15 cellular contexts compared by ENCODE assay signal in genomic region chr5:151811593-151812321, GRCh38. TPM values are rescaled to one million over a fixed set of nuclear protein-coding genes. Genes with fewer than 3 reads are reported as not detected.
DNase-seq lines count a peak whose midpoint lies in the region; ATAC-seq and TF ChIP-seq lines count a peak whose summit lies in the region.
"Had no signal": no experiment of that assay in that cellular context is flagged by ENCODE, and none has a peak within 500 bp of the region (broad histone marks: within the 10 kb centered on the region; RNA-seq: fewer than 3 reads in every experiment).

No MANE protein-coding gene starts in this region.

- TF ChIP-seq CTCF in brain microvascular endothelial cell (IDR thresholded peaks at IDR 0.05; ENCODE audit: low read depth, low read length, missing control alignments) (no peak), heart left ventricle (IDR thresholded peaks at IDR 0.05) (no peak), thoracic aorta (IDR thresholded peaks at IDR 0.05) (no peak)

- intact Hi-C loops in heart left ventricle (cut with DNase I) = loop anchor here in 1 of 10 donors (5.0 kb wide), 1 partner anchor 39 kb away; the partner anchor contains the start of gene G3BP1

- H3K27me3 Mint-ChIP-seq in activated naive CD4-positive, alpha-beta T cell treated with anti-CD3 and anti-CD28 coated beads, Interleukin-2, amount 10 ng/mL, durations not matched to agents 7 days and 5 days = no peaks in the 10 kb centered on the region
- no peaks in the 10 kb centered on the region for H3K27me3 Mint-ChIP-seq in stimulated activated naive B cell treated with anti-CD40 and anti-IgM and Interleukin-4, amounts not matched to agents 10 μg/mL and 1 μg/mL and 100 μg/mL, for 72 hours
- H3K27me3 Mint-ChIP-seq: activated T-helper 17 cell treated with anti-CD3 and anti-CD28 coated beads, Interleukin-2, amount 50 U/mL, for 72 hours; type B pancreatic cell had no signal

- H3K36me3 Mint-ChIP-seq in activated naive CD4-positive, alpha-beta T cell treated with anti-CD3 and anti-CD28 coated beads, Interleukin-2, amount 10 ng/mL, durations not matched to agents 7 days and 5 days = peaks cover 78% of the 10 kb centered on the region
- peaks cover 34 to 76% of the 10 kb centered on the region in 2 donors for H3K36me3 Mint-ChIP-seq in stimulated activated naive B cell treated with anti-CD40 and anti-IgM and Interleukin-4, amounts not matched to agents 10 μg/mL and 1 μg/mL and 100 μg/mL, for 72 hours

- no peaks in the 10 kb centered on the region for H3K4me1 Mint-ChIP-seq in activated naive CD4-positive, alpha-beta T cell treated with anti-CD3 and anti-CD28 coated beads, Interleukin-2, amount 10 ng/mL, durations not matched to agents 7 days and 5 days
- peaks cover 6 to 8% of the 10 kb centered on the region in 2 donors for H3K4me1 Mint-ChIP-seq in stimulated activated naive B cell treated with anti-CD40 and anti-IgM and Interleukin-4, amounts not matched to agents 10 μg/mL and 1 μg/mL and 100 μg/mL, for 72 hours

- no peaks in the 10 kb centered on the region for H3K9me3 ChIP-seq in heart left ventricle
- no peaks in the 10 kb centered on the region for H3K9me3 ChIP-seq in thoracic aorta
- H3K9me3 ChIP-seq: spleen had no signal

- WGBS in heart left ventricle, 4 donors = 59 to 72% (median 68%) methylated on average over 5 of the region's 5 CpGs

- peak; percentile 80 to 92 (median 84) for ATAC-seq in heart left ventricle
- peak; percentile 36 for ATAC-seq in thoracic aorta (ENCODE audit: insufficient number of reproducible peaks, low FRiP score, low read depth)
- ATAC-seq in stimulated activated naive B cell treated with anti-CD40 and anti-IgM and Interleukin-4, amounts not matched to agents 10 μg/mL and 1 μg/mL and 100 μg/mL, for 72 hours (replicated peaks) = no peak
- no peak for ATAC-seq in HG02763 (IDR thresholded peaks at IDR 0.05; ENCODE audit: unreplicated experiment)
- ATAC-seq: activated T-helper 17 cell treated with anti-CD3 and anti-CD28 coated beads, Interleukin-2, amount 50 U/mL, for 72 hours had no signal

- H3K27ac Mint-ChIP-seq in activated naive CD4-positive, alpha-beta T cell treated with anti-CD3 and anti-CD28 coated beads, Interleukin-2, amount 10 ng/mL, durations not matched to agents 7 days and 5 days = peak overlapping the region; percentile 3
- H3K27ac Mint-ChIP-seq in stimulated activated naive B cell treated with anti-CD40 and anti-IgM and Interleukin-4, amounts not matched to agents 10 μg/mL and 1 μg/mL and 100 μg/mL, for 72 hours = no peak overlapping the region
- H3K27ac Mint-ChIP-seq: type B pancreatic cell had no signal

- H3K4me3 ChIP-seq in brain microvascular endothelial cell (ENCODE audit: low read depth, low read length) (no peak overlapping the region), heart left ventricle (no peak overlapping the region), thoracic aorta (no peak overlapping the region)
- H3K4me3 ChIP-seq: spleen had no signal

- H3K27me3 ChIP-seq in brain microvascular endothelial cell (replicated peaks) = no peaks in the 10 kb centered on the region
- no peaks in the 10 kb centered on the region for H3K27me3 ChIP-seq in heart left ventricle
- no peaks in the 10 kb centered on the region for H3K27me3 ChIP-seq in thoracic aorta (replicated peaks; ENCODE audit: insufficient read depth)
- H3K27me3 ChIP-seq: spleen had no signal

- peaks cover 44% of the 10 kb centered on the region for H3K36me3 ChIP-seq in brain microvascular endothelial cell (replicated peaks)
- H3K36me3 ChIP-seq in heart left ventricle = peaks cover 0 to 65% (median 31%) of the 10 kb centered on the region in 9 donors
- H3K36me3 ChIP-seq in thoracic aorta = no peaks in the 10 kb centered on the region

- in situ Hi-C loops in brain microvascular endothelial cell (cut with HindIII; ENCODE audit: low pct_ligation_motif_present, low sequenced_read_pairs) (no loop called here), ACHN (cut with HindIII; ENCODE audit: low pct_ligation_motif_present, low pct_unique_long_range_greater_than_20kb, low sequenced_read_pairs) (loop anchor here (25.0 kb wide), 1 partner anchor 326 kb away; no protein-coding TSS in a partner anchor)

- H3K4me1 ChIP-seq in heart left ventricle (peaks cover 0 to 39% (median 16%) of the 10 kb centered on the region in 12 donors), thoracic aorta (ENCODE audit: control insufficient read depth in 1 of 2, low read depth in 2 of 2) (peaks cover 8 to 20% of the 10 kb centered on the region in 2 donors)
- H3K4me1 ChIP-seq: spleen had no signal

- no peaks in the 10 kb centered on the region for H3K9me3 Mint-ChIP-seq in activated naive CD4-positive, alpha-beta T cell treated with anti-CD3 and anti-CD28 coated beads, Interleukin-2, amount 10 ng/mL, durations not matched to agents 7 days and 5 days
- H3K9me3 Mint-ChIP-seq in stimulated activated naive B cell treated with anti-CD40 and anti-IgM and Interleukin-4, amounts not matched to agents 10 μg/mL and 1 μg/mL and 100 μg/mL, for 72 hours = peaks cover 4% of the 10 kb centered on the region in 2 donors
- H3K9me3 Mint-ChIP-seq: activated T-helper 17 cell treated with anti-CD3 and anti-CD28 coated beads, Interleukin-2, amount 50 U/mL, for 72 hours; type B pancreatic cell had no signal

- no peak for TF ChIP-seq POLR2A in heart left ventricle (IDR thresholded peaks at IDR 0.05)

- no peak for DNase-seq in activated naive CD4-positive, alpha-beta T cell treated with anti-CD3 and anti-CD28 coated beads, Interleukin-2, amount 10 ng/mL, durations not matched to agents 7 days and 5 days
- DNase-seq in activated naive CD4-positive, alpha-beta T cell (lab: John Stamatoyannopoulos, UW) = no peak
- DNase-seq in brain microvascular endothelial cell = peak; percentile 32
- peak in 1 of 5 donors; percentile 39 for DNase-seq in heart left ventricle
- DNase-seq in thoracic aorta (ENCODE audit: low spot score) = no peak
- DNase-seq in stimulated activated naive B cell treated with anti-CD40 and anti-IgM and Interleukin-4, amounts not matched to agents 10 μg/mL and 1 μg/mL and 100 μg/mL, for 72 hours = no peak
- DNase-seq in ACHN = no peak
- DNase-seq: activated CD4-positive, CD25-positive, alpha-beta regulatory T cell treated with anti-CD3 and anti-CD28 coated beads, Interleukin-2, amount 50 U/mL, for 72 hours; caudate nucleus; Kasumi-1; NCI-H2107; spleen had no signal

- H3K27ac ChIP-seq in brain microvascular endothelial cell (no peak overlapping the region), heart left ventricle (peak overlapping the region in 10 of 12 donors; percentile 2 to 62 (median 38)), thoracic aorta (no peak overlapping the region)
- H3K27ac ChIP-seq: spleen had no signal

- CTCF ChIA-PET in activated naive CD4-positive, alpha-beta T cell treated with anti-CD3 and anti-CD28 coated beads, Interleukin-2, amount 10 ng/mL, durations not matched to agents 7 days and 5 days (lab: Charles Lee) = no interaction called here

- H3K4me3 Mint-ChIP-seq in activated naive CD4-positive, alpha-beta T cell treated with anti-CD3 and anti-CD28 coated beads, Interleukin-2, amount 10 ng/mL, durations not matched to agents 7 days and 5 days = no peak overlapping the region
- H3K4me3 Mint-ChIP-seq in stimulated activated naive B cell treated with anti-CD40 and anti-IgM and Interleukin-4, amounts not matched to agents 10 μg/mL and 1 μg/mL and 100 μg/mL, for 72 hours = no peak overlapping the region
- H3K4me3 Mint-ChIP-seq: activated T-helper 17 cell treated with anti-CD3 and anti-CD28 coated beads, Interleukin-2, amount 50 U/mL, for 72 hours; type B pancreatic cell had no signal

RNA-seq across cellular contexts. Expression of gene G3BP1, which starts 40.0 kb away (rescaled TPM):
- 100 to 1,000 TPM in 4 of 9 donors, 10 to 100 TPM in 5; 64.5 to 133 (median 98.1) TPM for total RNA-seq in heart left ventricle
- polyA plus RNA-seq in heart left ventricle = 10 to 100 TPM; 12.7 to 29.0 TPM
- total RNA-seq in thoracic aorta = 100 to 1,000 TPM in 1 of 2 donors, 10 to 100 TPM in 1; 64.7 to 182 TPM

RNA-seq across cellular contexts. Expression of gene ATOX1, which starts 53.3 kb away (rescaled TPM):
- total RNA-seq in heart left ventricle (100 to 1,000 TPM in 1 of 9 donors, 10 to 100 TPM in 8; 52.1 to 149 (median 66.5) TPM), thoracic aorta (10 to 100 TPM; 32.9 to 36.8 TPM)
- polyA plus RNA-seq in heart left ventricle = 100 to 1,000 TPM in 1 of 2 donors, 10 to 100 TPM in 1; 92.0 to 102 TPM

Comparison
In these comparisons a context has a peak if more than half of its experiments do, and no peak if none do; other contexts are left out.
1. H3K27ac ChIP-seq: peak in heart left ventricle (10 of 12); none in brain microvascular endothelial cell (single experiment) and thoracic aorta (0 of 2).
2. ATAC-seq: peak in heart left ventricle (4 of 4) and thoracic aorta (single experiment); none in stimulated activated naive B cell treated with anti-CD40 and anti-IgM and Interleukin-4, amounts not matched to agents 10 μg/mL and 1 μg/mL and 100 μg/mL, for 72 hours (0 of 2) and HG02763 (single experiment).